Comparison of ENCODE assay signal across 8 cellular contexts in genomic region chr1:64171797-64172281, GRCh38. TPM values are rescaled to one million over a fixed set of nuclear protein-coding genes. Genes with fewer than 3 reads are reported as not detected.
DNase-seq lines count a peak whose midpoint lies in the region; ATAC-seq and TF ChIP-seq lines count a peak whose summit lies in the region.

No MANE protein-coding gene starts in this region.

- H3K27me3 ChIP-seq in osteoblast (ENCODE audit: insufficient read depth, low read length) = no peaks in the 10 kb centered on the region
- H3K27me3 ChIP-seq in tibial artery = no peaks in the 10 kb centered on the region

- H3K4me1 ChIP-seq in osteoblast (ENCODE audit: insufficient read depth, low read length) (peaks cover 38% of the 10 kb centered on the region), tibial artery (peaks cover 0 to 26% (median 16%) of the 10 kb centered on the region in 4 donors)

- DNase-seq in CD14-positive monocyte (ENCODE audit: low spot score) = no peak
- DNase-seq in SW480 (ENCODE audit: low spot score) = peak; percentile 20
- no peak for DNase-seq in osteoblast (ENCODE audit: insufficient read length, low spot score, missing footprints)
- no peak for DNase-seq in tibial artery
- DNase-seq in sciatic nerve (ENCODE audit: low spot score) = no peak
- DNase-seq in activated CD4-positive, alpha-beta T cell treated with anti-CD3 and anti-CD28 coated beads, Interleukin-2, amount 10 ng/mL, durations not matched to agents 7 days and 5 days = no peak

- POLR2A ChIA-PET in activated CD4-positive, alpha-beta T cell treated with anti-CD3 and anti-CD28 coated beads, Interleukin-2, amount 10 ng/mL, durations not matched to agents 7 days and 5 days (lab: Charles Lee) = no interaction called here

- H3K27me3 Mint-ChIP-seq in CD14-positive monocyte (ENCODE audit: low read depth in 3 of 3) = peaks cover 0 to 2% (median 0%) of the 10 kb centered on the region in 3 donors
- peaks cover 2% of the 10 kb centered on the region for H3K27me3 Mint-ChIP-seq in activated CD4-positive, alpha-beta T cell treated with anti-CD3 and anti-CD28 coated beads, Interleukin-2, amount 10 ng/mL, durations not matched to agents 7 days and 5 days

- no peaks in the 10 kb centered on the region for H4K20me1 ChIP-seq in osteoblast (ENCODE audit: insufficient read depth, low read length)

- no peak overlapping the region for H2AFZ ChIP-seq in osteoblast (ENCODE audit: low read length)

- H3K9me3 ChIP-seq in osteoblast (ENCODE audit: low read depth, low read length) = no peaks in the 10 kb centered on the region
- no peaks in the 10 kb centered on the region for H3K9me3 ChIP-seq in tibial artery

- H3K4me2 ChIP-seq in osteoblast (ENCODE audit: insufficient read depth, low read length) = peak overlapping the region; percentile 43

- H3K9me3 Mint-ChIP-seq in CD14-positive monocyte = peaks cover 0 to 3% (median 0%) of the 10 kb centered on the region in 7 donors
- H3K9me3 Mint-ChIP-seq in activated CD4-positive, alpha-beta T cell treated with anti-CD3 and anti-CD28 coated beads, Interleukin-2, amount 10 ng/mL, durations not matched to agents 7 days and 5 days = peaks cover 3% of the 10 kb centered on the region

- ATAC-seq in GM19463 (IDR thresholded peaks at IDR 0.05; ENCODE audit: unreplicated experiment) (peak; percentile 64), HG03520 (IDR thresholded peaks at IDR 0.05; ENCODE audit: unreplicated experiment) (peak; percentile 71), sciatic nerve (no peak)

- no peaks in the 10 kb centered on the region for H3K36me3 Mint-ChIP-seq in CD14-positive monocyte
- no peaks in the 10 kb centered on the region for H3K36me3 Mint-ChIP-seq in activated CD4-positive, alpha-beta T cell treated with anti-CD3 and anti-CD28 coated beads, Interleukin-2, amount 10 ng/mL, durations not matched to agents 7 days and 5 days (ENCODE audit: low read depth)

- CTCF ChIA-PET in activated CD4-positive, alpha-beta T cell treated with anti-CD3 and anti-CD28 coated beads, Interleukin-2, amount 10 ng/mL, durations not matched to agents 7 days and 5 days (lab: Charles Lee) = no interaction called here

- TF ChIP-seq CTCF in CD14-positive monocyte (IDR thresholded peaks at IDR 0.05) (no peak), osteoblast (IDR thresholded peaks at IDR 0.05; ENCODE audit: extremely low read depth, low read depth, low read length) (no peak), tibial artery (IDR thresholded peaks at IDR 0.05) (no peak)

- H3K79me2 ChIP-seq in osteoblast (ENCODE audit: insufficient read depth, low read length) = no peaks in the 10 kb centered on the region

- H3K4me3 ChIP-seq in osteoblast (ENCODE audit: insufficient read depth, low read length) (no peak overlapping the region), tibial artery (no peak overlapping the region)

- H3K36me3 ChIP-seq in osteoblast (ENCODE audit: insufficient read depth, low read length) (no peaks in the 10 kb centered on the region), tibial artery (peaks cover 0 to 9% (median 6%) of the 10 kb centered on the region in 3 donors)

- peak overlapping the region in 1 of 2 donors; percentile 62 for H3K4me3 Mint-ChIP-seq in CD14-positive monocyte
- H3K4me3 Mint-ChIP-seq in activated CD4-positive, alpha-beta T cell treated with anti-CD3 and anti-CD28 coated beads, Interleukin-2, amount 10 ng/mL, durations not matched to agents 7 days and 5 days = no peak overlapping the region

- peaks cover 27% of the 10 kb centered on the region for H3K4me1 Mint-ChIP-seq in CD14-positive monocyte
- H3K4me1 Mint-ChIP-seq in activated CD4-positive, alpha-beta T cell treated with anti-CD3 and anti-CD28 coated beads, Interleukin-2, amount 10 ng/mL, durations not matched to agents 7 days and 5 days = peaks cover 11% of the 10 kb centered on the region

- H3K27ac ChIP-seq in osteoblast (ENCODE audit: low read depth, low read length) (peak overlapping the region; percentile 85), tibial artery (peak overlapping the region in 1 of 2 donors; percentile 21)

- peak overlapping the region in 4 of 7 donors; percentile 4 to 59 (median 32) for H3K27ac Mint-ChIP-seq in CD14-positive monocyte
- H3K27ac Mint-ChIP-seq in activated CD4-positive, alpha-beta T cell treated with anti-CD3 and anti-CD28 coated beads, Interleukin-2, amount 10 ng/mL, durations not matched to agents 7 days and 5 days = no peak overlapping the region

- intact Hi-C loops in CD14-positive monocyte (cut with micrococcal nuclease) (no loop called here), tibial artery (cut with DNase I; ENCODE audit: low total_unique reads) (no loop called here), sciatic nerve (cut with DNase I) (no loop called here)

RNA-seq across cellular contexts. Expression of gene UBE2U, which starts 31.6 kb away (rescaled TPM):
- polyA plus RNA-seq in CD14-positive monocyte = not detected
- total RNA-seq in osteoblast (not detected in 2 replicates), sciatic nerve (not detected)
- total RNA-seq in activated CD4-positive, alpha-beta T cell treated with anti-CD3 and anti-CD28 coated beads, Interleukin-2, amount 10 ng/mL, durations not matched to agents 7 days and 5 days = not detected
